ENCODE assay signal across 17 cellular contexts in genomic region chr12:623172-623864, GRCh38. TPM values are rescaled to one million over a fixed set of nuclear protein-coding genes. Genes with fewer than 3 reads are reported as not detected.
A peak's percentile ranks its signal among the peaks of the same experiment; 100 is the strongest.
DNase-seq lines count a peak whose midpoint lies in the region; ATAC-seq, FAIRE-seq and TF ChIP-seq lines count a peak whose summit lies in the region.
"Had no signal": no experiment of that assay in that cellular context is flagged by ENCODE, and none has a peak within 500 bp of the region (broad histone marks: within the 10 kb centered on the region; RNA-seq: fewer than 3 reads in every experiment).

No MANE protein-coding gene starts in this region.

- TF ChIP-seq POLR2A in HepG2 (IDR thresholded peaks at IDR 0.05; ENCODE audit: insufficient read depth in 1 of 2, low read depth in 2 of 2, low read length in 2 of 2) (no peak), right lobe of liver (IDR thresholded peaks at IDR 0.05) (no peak), upper lobe of left lung (IDR thresholded peaks at IDR 0.05) (no peak)

- H3K36me3 Mint-ChIP-seq in activated naive CD8-positive, alpha-beta T cell treated with anti-CD3 and anti-CD28 coated beads, Interleukin-2, amount 10 ng/mL, durations not matched to agents 7 days and 5 days = peaks cover 3% of the 10 kb centered on the region
- no peaks in the 10 kb centered on the region for H3K36me3 Mint-ChIP-seq in mesothelial cell of epicardium

- POLR2A ChIA-PET in HepG2 (lab: Yijun Ruan, JAX) = interaction anchor here (0.7 kb wide), 1 partner anchor 8 kb away, joined by 3 read pairs; no protein-coding TSS in a partner anchor
- POLR2A ChIA-PET in activated naive CD8-positive, alpha-beta T cell treated with anti-CD3 and anti-CD28 coated beads, Interleukin-2, amount 10 ng/mL, durations not matched to agents 7 days and 5 days (lab: Charles Lee) = interaction anchor here (0.7 to 4.2 kb wide), 3 partner anchors 19 to 128 kb away, joined by 3 to 15 read pairs (median 6); no protein-coding TSS in a partner anchor

- H3K4me2 ChIP-seq in HepG2 (ENCODE audit: low read depth, low read length) = peak overlapping the region; percentile 43

- intact Hi-C loops in HepG2 (cut with micrococcal nuclease; ENCODE audit: unreplicated experiment) = no loop called here
- intact Hi-C loops in right lobe of liver (cut with DNase I) = no loop called here

- TF ChIP-seq CTCF in HepG2 (CRISPR knock-in tag; IDR thresholded peaks at IDR 0.05) (no peak), right lobe of liver (IDR thresholded peaks at IDR 0.05) (no peak), upper lobe of left lung (IDR thresholded peaks at IDR 0.05) (no peak), mesothelial cell of epicardium (IDR thresholded peaks at IDR 0.05; ENCODE audit: unreplicated experiment) (no peak)

- H3K4me1 ChIP-seq in HepG2 (ENCODE audit: insufficient read depth, low read length) = peaks cover 84% of the 10 kb centered on the region
- peaks cover 0 to 13% (median 5%) of the 10 kb centered on the region in 4 donors for H3K4me1 ChIP-seq in right lobe of liver
- H3K4me1 ChIP-seq in upper lobe of left lung = peaks cover 17 to 49% (median 30%) of the 10 kb centered on the region in 4 donors
- H3K4me1 ChIP-seq: parathyroid adenoma had no signal

- no peaks in the 10 kb centered on the region for H3K27me3 ChIP-seq in HepG2 (ENCODE audit: control insufficient read depth in 1 of 2, insufficient read depth in 2 of 2, low read length in 2 of 2)
- H3K27me3 ChIP-seq in right lobe of liver = no peaks in the 10 kb centered on the region
- H3K27me3 ChIP-seq in upper lobe of left lung = no peaks in the 10 kb centered on the region
- H3K27me3 ChIP-seq: left lung had no signal

- H3K4me3 Mint-ChIP-seq in activated naive CD8-positive, alpha-beta T cell treated with anti-CD3 and anti-CD28 coated beads, Interleukin-2, amount 10 ng/mL, durations not matched to agents 7 days and 5 days = no peak overlapping the region
- H3K4me3 Mint-ChIP-seq in mesothelial cell of epicardium = no peak overlapping the region
- H3K4me3 Mint-ChIP-seq: activated B cell treated with CpG ODN at 0.5 μM for 24 hours had no signal

- no peak for TF ChIP-seq RAD21 in HepG2 (CRISPR knock-in tag; IDR thresholded peaks at IDR 0.05)

- H3K9me3 ChIP-seq in HepG2 (ENCODE audit: low read length) (no peaks in the 10 kb centered on the region), right lobe of liver (no peaks in the 10 kb centered on the region), upper lobe of left lung (no peaks in the 10 kb centered on the region)
- H3K9me3 ChIP-seq: left lung had no signal

- no TSS peak for BruUV-seq in HepG2 (replicated peaks; lab: Mats Ljungman, UMichigan)

- in situ Hi-C loops in HepG2 (cut with HindIII; ENCODE audit: extremely low pct_ligation_motif_present, low pct_unique_long_range_greater_than_20kb) = no loop called here

- H3K27ac ChIP-seq in HepG2 (ENCODE audit: extremely low read length, insufficient read depth, low read length) = peak overlapping the region; percentile 1
- peak overlapping the region in 1 of 3 donors; percentile 26 for H3K27ac ChIP-seq in right lobe of liver
- peak overlapping the region in 3 of 4 donors; percentile 70 to 85 (median 80) for H3K27ac ChIP-seq in upper lobe of left lung
- H3K27ac ChIP-seq: coronary artery, parathyroid adenoma, SK-N-MC had no signal

- H2AFZ ChIP-seq in HepG2 (ENCODE audit: low read length) = no peak overlapping the region
- H2AFZ ChIP-seq: parathyroid adenoma had no signal

- peaks cover 41% of the 10 kb centered on the region for H3K4me1 Mint-ChIP-seq in activated naive CD8-positive, alpha-beta T cell treated with anti-CD3 and anti-CD28 coated beads, Interleukin-2, amount 10 ng/mL, durations not matched to agents 7 days and 5 days
- no peaks in the 10 kb centered on the region for H3K4me1 Mint-ChIP-seq in mesothelial cell of epicardium

- WGBS in HepG2 (ENCODE audit: low lambda C conversion rate) = 49% methylated on average over 6 of the region's 6 CpGs
- 70% methylated on average over 4 of the region's 6 CpGs for WGBS in right lobe of liver (ENCODE audit: insufficient coverage, low coverage, low lambda C conversion rate, missing lambda C conversion rate)
- WGBS in upper lobe of left lung, 2 donors = 84 to 85% methylated on average over 6 of the region's 6 CpGs

- no peaks in the 10 kb centered on the region for H3K9me3 Mint-ChIP-seq in activated naive CD8-positive, alpha-beta T cell treated with anti-CD3 and anti-CD28 coated beads, Interleukin-2, amount 10 ng/mL, durations not matched to agents 7 days and 5 days
- H3K9me3 Mint-ChIP-seq in mesothelial cell of epicardium = no peaks in the 10 kb centered on the region
- H3K9me3 Mint-ChIP-seq: activated B cell treated with CpG ODN at 0.5 μM for 24 hours had no signal

- peak overlapping the region; percentile 77 for H3K27ac Mint-ChIP-seq in activated naive CD8-positive, alpha-beta T cell treated with anti-CD3 and anti-CD28 coated beads, Interleukin-2, amount 10 ng/mL, durations not matched to agents 7 days and 5 days
- no peak overlapping the region for H3K27ac Mint-ChIP-seq in mesothelial cell of epicardium
- H3K27ac Mint-ChIP-seq: activated B cell treated with CpG ODN at 0.5 μM for 24 hours had no signal

- no peak for FAIRE-seq in HepG2 (lab: Jason Lieb, UNC)
- FAIRE-seq: HTR-8/SVneo had no signal

- H3K27me3 Mint-ChIP-seq in activated naive CD8-positive, alpha-beta T cell treated with anti-CD3 and anti-CD28 coated beads, Interleukin-2, amount 10 ng/mL, durations not matched to agents 7 days and 5 days = no peaks in the 10 kb centered on the region
- H3K27me3 Mint-ChIP-seq in mesothelial cell of epicardium (ENCODE audit: low read depth) = no peaks in the 10 kb centered on the region
- H3K27me3 Mint-ChIP-seq: activated B cell treated with CpG ODN at 0.5 μM for 24 hours had no signal

- no peaks in the 10 kb centered on the region for H3K79me2 ChIP-seq in HepG2 (ENCODE audit: insufficient read depth, low read length)
- H3K79me2 ChIP-seq: parathyroid adenoma had no signal

- TF ChIP-seq EP300 in HepG2 (IDR thresholded peaks at IDR 0.05; ENCODE audit: low read depth in 2 of 2, low read length in 2 of 2) (no peak), HepG2 (CRISPR knock-in tag; IDR thresholded peaks at IDR 0.05; ENCODE audit: borderline replicate concordance) (no peak), upper lobe of left lung (IDR thresholded peaks at IDR 0.05) (no peak)

- H3K9ac ChIP-seq in HepG2 (ENCODE audit: insufficient read depth, low read depth, low read length) = no peak overlapping the region
- H3K9ac ChIP-seq: parathyroid adenoma had no signal

- no peaks in the 10 kb centered on the region for H3K36me3 ChIP-seq in HepG2 (replicated peaks in 1 of 2; ENCODE audit: control insufficient read depth in 1 of 2, insufficient read depth in 2 of 2, low read length in 2 of 2)
- H3K36me3 ChIP-seq in right lobe of liver = no peaks in the 10 kb centered on the region
- no peaks in the 10 kb centered on the region for H3K36me3 ChIP-seq in upper lobe of left lung
- H3K36me3 ChIP-seq: left lung had no signal

- peak overlapping the region in 1 of 3 experiments; percentile 27; a peak in 1 of 6 replicates for H3K4me3 ChIP-seq in HepG2 (replicated peaks in 1 of 3; ENCODE audit: insufficient read depth in 1 of 3, low read depth in 2 of 3, low read length in 3 of 3)
- no peak overlapping the region for H3K4me3 ChIP-seq in right lobe of liver
- no peak overlapping the region for H3K4me3 ChIP-seq in upper lobe of left lung
- H3K4me3 ChIP-seq: coronary artery, left lung, SK-N-MC had no signal

- no peak for DNase-seq in HepG2 (ENCODE audit: low spot score)
- DNase-seq in right lobe of liver = no peak
- DNase-seq in activated naive CD8-positive, alpha-beta T cell treated with anti-CD3 and anti-CD28 coated beads, Interleukin-2, amount 10 ng/mL, durations not matched to agents 7 days and 5 days = no peak
- peak; percentile 55 for DNase-seq in iPS-NIHi7 (ENCODE audit: extremely low spot score)
- DNase-seq in upper lobe of left lung = no peak
- DNase-seq in mesothelial cell of epicardium (ENCODE audit: low spot score in 2 of 2, unreplicated experiment in 2 of 2) = no peak
- no peak for DNase-seq in activated gamma-delta T cell (lab: John Stamatoyannopoulos, UW)
- DNase-seq: activated B cell treated with CpG ODN at 0.5 μM for 24 hours; left lung; NCI-H187; stimulated activated CD4-positive, alpha-beta T cell treated with anti-CD3 and anti-CD28 coated beads, Interleukin-2, amount 100 ng/mL, for 24 hours; stimulated activated naive CD4-positive, alpha-beta T cell had no signal

- CTCF ChIA-PET in HepG2 (lab: Yijun Ruan, JAX; ENCODE audit: low intra/inter-chr PET ratio, low total read pairs) = no interaction called here

- ATAC-seq in HepG2 = peak; percentile 52
- no peak for ATAC-seq in right lobe of liver
- ATAC-seq in activated naive CD8-positive, alpha-beta T cell treated with anti-CD3 and anti-CD28 coated beads, Interleukin-2, amount 10 ng/mL, durations not matched to agents 7 days and 5 days (ENCODE audit: low read depth) = no peak
- no peak for ATAC-seq in upper lobe of left lung (ENCODE audit: low FRiP score in 2 of 2)
- no peak for ATAC-seq in GM21619 (IDR thresholded peaks at IDR 0.05; ENCODE audit: unreplicated experiment)

- H4K20me1 ChIP-seq in HepG2 (ENCODE audit: insufficient read depth, low read length) = no peaks in the 10 kb centered on the region

RNA-seq across cellular contexts. Expression of gene NINJ2, which starts 39.9 kb away (rescaled TPM):
- 0.62 and 0.94 TPM in 2 replicates for total RNA-seq in HepG2 (2016; rRNA removed; fragmentation: Illumina TruSeq; extraction: Trizol)
- total RNA-seq in HepG2 (2016; cell fraction: cytosol; rRNA removed; fragmentation: Illumina TruSeq; extraction: Trizol; ENCODE audit: low read depth) = 0.51 TPM in 1 of 2 replicates, not detected in the other
- total RNA-seq in HepG2 (2016; cell fraction: insoluble cytoplasmic fraction; rRNA removed; fragmentation: Illumina TruSeq; extraction: Trizol) = 0.34 and 0.56 TPM in 2 replicates
- total RNA-seq in HepG2 (2016; cell fraction: membrane; rRNA removed; fragmentation: Illumina TruSeq; extraction: Trizol) = 0.31 and 0.34 TPM in 2 replicates
- 1.0 TPM in 1 of 2 replicates, not detected in the other for total RNA-seq in HepG2 (2016; cell fraction: nucleus; rRNA removed; fragmentation: Illumina TruSeq; extraction: Trizol)
- polyA plus RNA-seq in HepG2 (2011; rRNA removed) = 3.8 and 5.4 TPM in 2 replicates
- polyA plus RNA-seq in HepG2 (2011; cell fraction: cytosol; rRNA removed) = 5.5 and 5.9 TPM in 2 replicates
- polyA plus RNA-seq in HepG2 (2011; cell fraction: nucleus; rRNA removed) = 3.4 and 3.9 TPM in 2 replicates
- 4.9 and 6.3 TPM in 2 replicates for polyA plus RNA-seq in HepG2 (2012)
- polyA plus RNA-seq in HepG2 (2016; cell fraction: cytosol; fragmentation: Illumina TruSeq; extraction: Trizol; ENCODE audit: low read depth) = 0.87 and 0.95 TPM in 2 replicates
- polyA plus RNA-seq in HepG2 (2016; cell fraction: insoluble cytoplasmic fraction; fragmentation: Illumina TruSeq; extraction: Trizol; ENCODE audit: low read depth) = 0.94 and 1.3 TPM in 2 replicates
- polyA plus RNA-seq in HepG2 (2016; cell fraction: membrane; fragmentation: Illumina TruSeq; extraction: Trizol; ENCODE audit: low read depth) = 0.98 and 1.2 TPM in 2 replicates
- polyA plus RNA-seq in HepG2 (2016; cell fraction: nucleus; fragmentation: Illumina TruSeq; extraction: Trizol; ENCODE audit: insufficient read depth, low read depth) = 0.83 TPM in 2 replicates
- polyA minus RNA-seq in HepG2 (2011; rRNA and poly(A)+ RNA removed; ENCODE audit: low replicate concordance) = 7.4 and 19.5 TPM in 2 replicates
- 1.1 and 2.0 TPM in 2 replicates for polyA minus RNA-seq in HepG2 (2011; cell fraction: cytosol; rRNA and poly(A)+ RNA removed)
- polyA minus RNA-seq in HepG2 (2011; cell fraction: nucleus; rRNA and poly(A)+ RNA removed) = 0.64 and 1.6 TPM in 2 replicates
- total RNA-seq in right lobe of liver = 10 to 100 TPM in 3 of 6 experiments, 1 to 10 TPM in 3; 6.4 to 17.7 (median 12.5) TPM
- 1 to 10 TPM; 5.4 to 7.8 TPM for total RNA-seq in activated naive CD8-positive, alpha-beta T cell treated with anti-CD3 and anti-CD28 coated beads, Interleukin-2, amount 10 ng/mL, durations not matched to agents 7 days and 5 days
- 10 to 100 TPM; 15.6 to 73.3 (median 36.2) TPM for total RNA-seq in upper lobe of left lung
- total RNA-seq in mesothelial cell of epicardium = 0.69 to 1.6 TPM (median 1.1 TPM) in 3 replicates
